24 cellular contexts compared by ENCODE assay signal in genomic region chr2:229124126-229124525, GRCh38.
"Had no signal": no experiment of that assay in that cellular context is flagged by ENCODE, and none has a peak within 500 bp of the region (broad histone marks: within the 10 kb centered on the region; RNA-seq: fewer than 3 reads in every experiment).

No MANE protein-coding gene starts in this region.

- H2AFZ ChIP-seq: hepatocyte had no signal

- FAIRE-seq: colon, kidney had no signal

- H3K27ac ChIP-seq: coronary artery, dorsolateral prefrontal cortex, esophagus muscularis mucosa, gastrocnemius medialis, heart left ventricle, hepatocyte, left lung had no signal

- ATAC-seq: gastrocnemius medialis; heart left ventricle; left colon; left lung; left ventricle myocardium superior; mucosa of descending colon; naive thymus-derived CD4-positive, alpha-beta T cell had no signal

- H3K36me3 ChIP-seq: esophagus muscularis mucosa, gastrocnemius medialis, heart left ventricle, left lung had no signal

- H3K9me3 ChIP-seq: gastrocnemius medialis, left lung, mucosa of descending colon had no signal

- H3K4me3 ChIP-seq: coronary artery, dorsolateral prefrontal cortex, esophagus muscularis mucosa, gastrocnemius medialis, heart left ventricle, hepatocyte, left lung, lung, mucosa of descending colon had no signal

- H3K27me3 ChIP-seq: dorsolateral prefrontal cortex, esophagus muscularis mucosa, gastrocnemius medialis, heart left ventricle, hepatocyte, left lung had no signal

- DNase-seq: dermis blood vessel endothelial cell; dorsolateral prefrontal cortex; effector CD4-positive, alpha-beta T cell; effector memory CD4-positive, alpha-beta T cell; foreskin fibroblast; foreskin melanocyte; gastrocnemius medialis; heart left ventricle; hypothalamus; immature natural killer cell; islet precursor cell; kidney; kidney glomerular epithelial cell; left colon; left lung; left ventricle myocardium superior; mammary epithelial cell; mucosa of descending colon; naive thymus-derived CD4-positive, alpha-beta T cell had no signal

- H3K4me1 ChIP-seq: esophagus muscularis mucosa, gastrocnemius medialis had no signal

- H3K4me2 ChIP-seq: hepatocyte had no signal
